In the genomic region with DNA sequence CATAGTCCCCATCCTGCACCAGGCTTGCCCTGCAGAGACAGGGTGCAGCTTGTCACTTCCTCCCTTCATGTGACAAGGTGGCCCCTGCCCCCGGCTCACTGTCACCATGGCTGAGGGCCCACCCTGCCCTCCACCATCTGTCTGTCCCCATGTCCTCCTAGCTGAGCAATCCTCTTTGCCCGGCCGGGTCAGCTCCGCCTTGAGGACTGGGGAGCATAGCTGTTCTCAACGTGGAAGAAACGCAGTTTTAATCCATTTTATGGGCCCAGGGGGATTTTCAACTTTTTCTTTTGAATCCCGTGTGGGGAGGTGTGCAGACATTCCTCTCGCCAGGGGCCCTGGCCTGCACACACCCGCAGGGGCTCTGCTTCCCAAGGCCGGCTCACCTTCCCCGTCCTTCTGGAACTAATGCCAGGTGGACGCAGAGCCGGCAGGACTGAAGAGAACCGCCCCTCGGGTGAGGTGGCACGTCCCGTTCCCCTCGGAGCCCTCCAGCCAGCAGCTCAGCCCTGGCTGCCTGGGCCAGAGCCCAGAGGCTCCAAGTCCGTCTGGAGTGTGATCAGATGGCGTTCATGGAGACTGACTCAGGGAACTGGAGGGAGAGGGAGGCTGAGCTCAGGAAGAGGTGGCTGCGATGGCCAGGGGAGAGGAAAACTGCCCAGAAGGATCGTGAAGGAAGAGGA, we compare ENCODE assay signal across 19 cellular contexts.
DNase-seq lines count a peak whose midpoint lies in the region; TF ChIP-seq lines count a peak whose summit lies in the region.
"Had no signal": no experiment of that assay in that cellular context is flagged by ENCODE, and none has a peak within 500 bp of the region (broad histone marks: within the 10 kb centered on the region; RNA-seq: fewer than 3 reads in every experiment).

No MANE protein-coding gene starts in this region.

- H2AFZ ChIP-seq in SK-N-SH (ENCODE audit: low read depth) = no peak overlapping the region

- intact Hi-C loops in dorsolateral prefrontal cortex (cut with DNase I) (no loop called here), posterior vena cava (cut with DNase I) (no loop called here), esophagus squamous epithelium (cut with DNase I) (no loop called here)

- no peaks in the 10 kb centered on the region; a peak in 2 of 22 replicates for H3K36me3 ChIP-seq in BLaER1 treated with 17β-estradiol and CSF1 and Interleukin-3, amounts not matched to agents 10 nM and 100 nM
- H3K36me3 ChIP-seq in H7 (replicated peaks; ENCODE audit: control insufficient read depth, insufficient read depth, low read length) (no peaks in the 10 kb centered on the region), SK-N-SH (replicated peaks in 1 of 2; ENCODE audit: control insufficient read depth in 1 of 2, insufficient read depth in 2 of 2, low read length in 1 of 2) (no peaks in the 10 kb centered on the region), esophagus squamous epithelium (no peaks in the 10 kb centered on the region)
- H3K36me3 ChIP-seq: BE2C, neutrophil had no signal

- H3K9ac ChIP-seq in BLaER1 treated with 17β-estradiol and CSF1 and Interleukin-3, amounts not matched to agents 10 nM and 100 nM = no peak overlapping the region
- no peak overlapping the region for H3K9ac ChIP-seq in SK-N-SH

- CTCF ChIA-PET in SK-N-SH (lab: Yijun Ruan, JAX) = interaction anchor here (1.3 to 1.4 kb wide), 2 partner anchors 20 to 142 kb away, joined by 3 read pairs; no protein-coding TSS in a partner anchor

- DNase-seq in H7 (peak; percentile 56), dorsolateral prefrontal cortex (peak in 6 of 10 donors; percentile 7 to 80 (median 28)), posterior vena cava (ENCODE audit: low spot score) (peak; percentile 70), SK-N-SH (no peak), esophagus squamous epithelium (lab: John Stamatoyannopoulos, UW) (no peak), NCI-H748 (lab: John Stamatoyannopoulos, UW; ENCODE audit: unreplicated experiment) (no peak)
- DNase-seq: activated CD4-positive, alpha-beta T cell treated with anti-CD3 and anti-CD28 coated beads for 36 hours; activated naive CD8-positive, alpha-beta T cell treated with anti-CD3 and anti-CD28 coated beads, Interleukin-2, amount 10 ng/mL, durations not matched to agents 7 days and 5 days; BE2C; effector CD4-positive, alpha-beta T cell; GF-D8; NCI-H1105 treated with DMSO at 0.1 percent for 48 hours; NCI-H2081 treated with DMSO at 0.1 percent for 48 hours; NCI-H345; T-helper 1 cell had no signal

- TF ChIP-seq RAD21 in SK-N-SH (IDR thresholded peaks at IDR 0.05; ENCODE audit: low read length) = no peak

- H3K27ac ChIP-seq in BLaER1 treated with 17β-estradiol and CSF1 and Interleukin-3, amounts not matched to agents 10 nM and 100 nM = no peak overlapping the region
- peak overlapping the region in 1 of 59 donors; percentile 37 for H3K27ac ChIP-seq in dorsolateral prefrontal cortex
- no peak overlapping the region for H3K27ac ChIP-seq in SK-N-SH (ENCODE audit: low read depth in 2 of 2, low read length in 1 of 2)
- no peak overlapping the region for H3K27ac ChIP-seq in esophagus squamous epithelium
- H3K27ac ChIP-seq: neutrophil, skin epidermis had no signal

- H3K4me2 ChIP-seq in BLaER1 treated with 17β-estradiol and CSF1 and Interleukin-3, amounts not matched to agents 10 nM and 100 nM = peak overlapping the region in 7 of 11 experiments; percentile 29 to 67 (median 42); a peak in 4 of 22 replicates
- no peak overlapping the region for H3K4me2 ChIP-seq in SK-N-SH

- no peaks in the 10 kb centered on the region for H3F3A ChIP-seq in SK-N-SH (replicated peaks; ENCODE audit: insufficient read depth)

- H3K4me3 ChIP-seq in BLaER1 treated with 17β-estradiol and CSF1 and Interleukin-3, amounts not matched to agents 10 nM and 100 nM = no peak overlapping the region
- H3K4me3 ChIP-seq in H7 (ENCODE audit: insufficient read depth, low read depth, low read length) = no peak overlapping the region
- no peak overlapping the region for H3K4me3 ChIP-seq in dorsolateral prefrontal cortex
- H3K4me3 ChIP-seq in SK-N-SH (ENCODE audit: low read depth in 2 of 2, low read length in 1 of 2) = no peak overlapping the region
- no peak overlapping the region for H3K4me3 ChIP-seq in esophagus squamous epithelium
- H3K4me3 ChIP-seq: K562, skin epidermis had no signal

- peaks cover 9 to 26% (median 15%) of the 10 kb centered on the region in 10 experiments; a peak in 18 of 20 replicates for H3K4me1 ChIP-seq in BLaER1 treated with 17β-estradiol and CSF1 and Interleukin-3, amounts not matched to agents 10 nM and 100 nM
- no peaks in the 10 kb centered on the region for H3K4me1 ChIP-seq in SK-N-SH (ENCODE audit: control insufficient read depth in 1 of 2, insufficient read depth in 2 of 2, low read depth in 1 of 2, low read length in 1 of 2)
- peaks cover 0 to 8% (median 0%) of the 10 kb centered on the region in 3 donors for H3K4me1 ChIP-seq in esophagus squamous epithelium
- H3K4me1 ChIP-seq: BE2C had no signal

- peaks cover 0 to 40% (median 0%) of the 10 kb centered on the region in 11 experiments; a peak in 3 of 22 replicates for H4K20me1 ChIP-seq in BLaER1 treated with 17β-estradiol and CSF1 and Interleukin-3, amounts not matched to agents 10 nM and 100 nM
- no peaks in the 10 kb centered on the region for H4K20me1 ChIP-seq in SK-N-SH (ENCODE audit: insufficient read depth)

- peaks cover 0 to 8% (median 6%) of the 10 kb centered on the region in 11 experiments; a peak in 10 of 22 replicates for H3K9me3 ChIP-seq in BLaER1 treated with 17β-estradiol and CSF1 and Interleukin-3, amounts not matched to agents 10 nM and 100 nM (replicated peaks in 1 of 11)
- H3K9me3 ChIP-seq in SK-N-SH = no peaks in the 10 kb centered on the region
- H3K9me3 ChIP-seq in esophagus squamous epithelium = peaks cover 0 to 11% (median 4%) of the 10 kb centered on the region in 3 donors
- H3K9me3 ChIP-seq: BE2C, neutrophil had no signal

- no peak for TF ChIP-seq POLR2A in esophagus squamous epithelium (IDR thresholded peaks at IDR 0.05)

- no peak for TF ChIP-seq CTCF in dorsolateral prefrontal cortex (IDR thresholded peaks at IDR 0.05 in 54 of 56, conservative IDR thresholded peaks at IDR 0.05 in 2 of 56; ENCODE audit: low read depth in 1 of 56, partially characterized antibody in 56 of 56)
- no peak for TF ChIP-seq CTCF in SK-N-SH (IDR thresholded peaks at IDR 0.05)
- TF ChIP-seq CTCF in esophagus squamous epithelium (IDR thresholded peaks at IDR 0.05) = no peak

- no peak for TF ChIP-seq EP300 in SK-N-SH (IDR thresholded peaks at IDR 0.05; ENCODE audit: borderline replicate concordance in 1 of 2, low read depth in 1 of 2, low read length in 1 of 2)

- no peaks in the 10 kb centered on the region for H3K79me2 ChIP-seq in SK-N-SH (ENCODE audit: insufficient read depth)

- POLR2A ChIA-PET in SK-N-SH (lab: Yijun Ruan, JAX) = no interaction called here

- 29% methylated on average over 15 of the region's 22 CpGs for WGBS in SK-N-SH (ENCODE audit: low lambda C conversion rate)
- whole genome bisulfite sequencing in esophagus squamous epithelium, 2 donors = 52 to 54% methylated on average over 12 to 13 of the region's 22 CpGs

- no peaks in the 10 kb centered on the region for H3K9me2 ChIP-seq in SK-N-SH

- H3K27me3 ChIP-seq in BLaER1 treated with 17β-estradiol and CSF1 and Interleukin-3, amounts not matched to agents 10 nM and 100 nM = no peaks in the 10 kb centered on the region
- H3K27me3 ChIP-seq in H7 (ENCODE audit: control insufficient read depth, insufficient read depth, low read length) (no peaks in the 10 kb centered on the region), dorsolateral prefrontal cortex (no peaks in the 10 kb centered on the region), SK-N-SH (ENCODE audit: insufficient read depth) (no peaks in the 10 kb centered on the region; the same call in 1 of the 2 replicates), esophagus squamous epithelium (peaks cover 0 to 47% (median 0%) of the 10 kb centered on the region in 4 donors)
- H3K27me3 ChIP-seq: BE2C, neutrophil had no signal

TF ChIP-seq in SK-N-SH, 30 proteins besides CTCF, POLR2A, EP300 and RAD21 (continues in another document):
- TF ChIP-seq JUND (IDR thresholded peaks at IDR 0.05) (no peak), PBX3 (IDR thresholded peaks at IDR 0.05) (no peak), ELF1 (IDR thresholded peaks at IDR 0.05) (no peak), YY1 (IDR thresholded peaks at IDR 0.05; ENCODE audit: low read depth) (no peak), TCF12 (IDR thresholded peaks at IDR 0.05) (no peak), FOXJ3 (CRISPR knock-in tag; IDR thresholded peaks at IDR 0.05) (no peak), RFX5 (IDR thresholded peaks at IDR 0.05; ENCODE audit: low read length) (no peak), MEF2A (IDR thresholded peaks at IDR 0.05; ENCODE audit: borderline replicate concordance, low read depth) (no peak), MXI1 (IDR thresholded peaks at IDR 0.05; ENCODE audit: low read depth, low read length) (no peak), FOXM1 (IDR thresholded peaks at IDR 0.05; ENCODE audit: low read depth) (no peak), NRF1 (IDR thresholded peaks at IDR 0.05; ENCODE audit: low read depth, low read length) (no peak), CHD2 (IDR thresholded peaks at IDR 0.05; ENCODE audit: low read length, partially characterized antibody) (no peak), IRF3 (IDR thresholded peaks at IDR 0.05; ENCODE audit: low read depth, low read length) (no peak), TEAD4 (IDR thresholded peaks at IDR 0.05; ENCODE audit: borderline replicate concordance, insufficient read depth) (no peak)

Comparison
In these comparisons a context has a peak if more than half of its experiments do, and no peak if none do; other contexts are left out.
1. DNase-seq: peak in H7 (single experiment), dorsolateral prefrontal cortex (6 of 10) and posterior vena cava (single experiment); none in SK-N-SH (single experiment), esophagus squamous epithelium (single experiment) and NCI-H748 (single experiment).